In genomic region chr12:5827591-5827990, GRCh38 we compare ENCODE assay signal across 18 cellular contexts.
DNase-seq lines count a peak whose midpoint lies in the region; ATAC-seq lines count a peak whose summit lies in the region.
"Had no signal": no experiment of that assay in that cellular context is flagged by ENCODE, and none has a peak within 500 bp of the region (broad histone marks: within the 10 kb centered on the region; RNA-seq: fewer than 3 reads in every experiment).

No MANE protein-coding gene starts in this region.

- H3K27me3 Mint-ChIP-seq in CD4-positive, alpha-beta memory T cell = peaks cover 0 to 2% of the 10 kb centered on the region in 2 donors

- H3K79me2 ChIP-seq in mesendoderm (ENCODE audit: control insufficient read depth, insufficient read depth, low read length) = no peaks in the 10 kb centered on the region

- peak in 1 of 3 donors; percentile 54 for DNase-seq in right cardiac atrium
- no peak for DNase-seq in cardiac septum (ENCODE audit: low spot score)
- peak; percentile 29 for DNase-seq in mesendoderm
- no peak for DNase-seq in activated CD4-positive, CD25-positive, alpha-beta regulatory T cell (lab: John Stamatoyannopoulos, UW)
- DNase-seq in CD4-positive, alpha-beta memory T cell = no peak
- no peak for DNase-seq in NCI-H1436 treated with DMSO at 0.1 percent for 48 hours (lab: John Stamatoyannopoulos, UW)
- no peak for DNase-seq in NCI-H82 treated with DMSO at 0.1 percent for 48 hours (lab: John Stamatoyannopoulos, UW; ENCODE audit: unreplicated experiment)
- DNase-seq: Calu3; CD8-positive, alpha-beta T cell; DMS79; NCI-H1092 treated with DMSO at 0.1 percent for 48 hours; NCI-H2081; NCI-H446 treated with DMSO at 0.1 percent for 48 hours; OCI-M1; Right ventricle myocardium superior had no signal

- no peak overlapping the region for H4K8ac ChIP-seq in mesendoderm (ENCODE audit: low read depth, low read length)

- no peak overlapping the region for H3K23ac ChIP-seq in mesendoderm (ENCODE audit: low read length)

- H3K18ac ChIP-seq in mesendoderm (ENCODE audit: low read length) = no peak overlapping the region

- H3K4me3 Mint-ChIP-seq in CD4-positive, alpha-beta memory T cell = no peak overlapping the region
- H3K4me3 Mint-ChIP-seq: CD8-positive, alpha-beta T cell had no signal

- peak; percentile 11 to 20 for ATAC-seq in right cardiac atrium
- ATAC-seq: CD8-positive, alpha-beta T cell; K562 had no signal

- H2BK120ac ChIP-seq in mesendoderm (ENCODE audit: low read depth, low read length) = no peak overlapping the region

- no peak overlapping the region for H3K9ac ChIP-seq in duodenal mucosa (ENCODE audit: low read depth in 1 of 2, low read length in 2 of 2)
- H3K9ac ChIP-seq in mesendoderm (ENCODE audit: low read length) = no peak overlapping the region
- H3K9ac ChIP-seq: BLaER1 had no signal

- no peak overlapping the region for H2BK15ac ChIP-seq in mesendoderm (replicated peaks; ENCODE audit: low read depth)

- H3K4me1 ChIP-seq in right cardiac atrium (ENCODE audit: control insufficient read depth, insufficient read depth, low read length) = no peaks in the 10 kb centered on the region
- no peaks in the 10 kb centered on the region for H3K4me1 ChIP-seq in duodenal mucosa (ENCODE audit: control insufficient read depth in 1 of 2, insufficient read depth in 2 of 2, low read length in 2 of 2)
- H3K4me1 ChIP-seq in mesendoderm (ENCODE audit: control insufficient read depth, low read depth, low read length) = no peaks in the 10 kb centered on the region
- no peaks in the 10 kb centered on the region for H3K4me1 ChIP-seq in CD4-positive, alpha-beta memory T cell (ENCODE audit: insufficient read depth, low read length)
- H3K4me1 ChIP-seq: BLaER1 had no signal

- no peaks in the 10 kb centered on the region for H3K4me1 Mint-ChIP-seq in CD4-positive, alpha-beta memory T cell

- H3K36me3 Mint-ChIP-seq in CD4-positive, alpha-beta memory T cell = no peaks in the 10 kb centered on the region
- H3K36me3 Mint-ChIP-seq: CD8-positive, alpha-beta T cell had no signal

- peaks cover 0 to 14% (median 7%) of the 10 kb centered on the region in 8 donors for H3K9me3 Mint-ChIP-seq in CD4-positive, alpha-beta memory T cell

- intact Hi-C loops in right cardiac atrium (cut with DNase I) (no loop called here), cardiac septum (cut with DNase I) (no loop called here)
- intact Hi-C loops in CD4-positive, alpha-beta memory T cell (cut with micrococcal nuclease) = no loop called here

- H3K4me3 ChIP-seq in right cardiac atrium (ENCODE audit: low read length) (no peak overlapping the region), duodenal mucosa (ENCODE audit: low read depth in 1 of 2, low read length in 2 of 2) (peak overlapping the region; percentile 8 to 33), mesendoderm (ENCODE audit: low read length) (no peak overlapping the region)
- H3K4me3 ChIP-seq in CD4-positive, alpha-beta memory T cell (ENCODE audit: low read length in 2 of 2) = no peak overlapping the region
- H3K4me3 ChIP-seq: BLaER1, K562 had no signal

- no peak overlapping the region for H3K4ac ChIP-seq in mesendoderm (ENCODE audit: low read depth, low read length)

- no peak overlapping the region for H3K4me2 ChIP-seq in mesendoderm (ENCODE audit: low read length)
- H3K4me2 ChIP-seq: BLaER1 had no signal

- no peak overlapping the region for H2AK5ac ChIP-seq in mesendoderm (ENCODE audit: low read length)

- no peak overlapping the region for H3K27ac Mint-ChIP-seq in CD4-positive, alpha-beta memory T cell
- H3K27ac Mint-ChIP-seq: CD8-positive, alpha-beta T cell had no signal

- H3K79me1 ChIP-seq in mesendoderm (ENCODE audit: low read length) = no peaks in the 10 kb centered on the region

- H3K56ac ChIP-seq in mesendoderm (ENCODE audit: low read length) = no peak overlapping the region

- H2BK5ac ChIP-seq in mesendoderm (ENCODE audit: low read length) = no peak overlapping the region

- H3K27me3 ChIP-seq in right cardiac atrium (ENCODE audit: control insufficient read depth, insufficient read depth) (no peaks in the 10 kb centered on the region), duodenal mucosa (ENCODE audit: control insufficient read depth in 1 of 2, insufficient read depth in 2 of 2, low read length in 2 of 2) (peaks cover 0 to 8% of the 10 kb centered on the region in 2 donors), mesendoderm (ENCODE audit: insufficient read depth, low read length, poor library complexity) (no peaks in the 10 kb centered on the region)
- H3K27me3 ChIP-seq in CD4-positive, alpha-beta memory T cell (ENCODE audit: insufficient read depth, low read length) = no peaks in the 10 kb centered on the region
- H3K27me3 ChIP-seq: BLaER1 had no signal

- H3K27ac ChIP-seq in right cardiac atrium (ENCODE audit: low read length) = no peak overlapping the region
- H3K27ac ChIP-seq in duodenal mucosa (ENCODE audit: low read depth, low read length) = no peak overlapping the region
- no peak overlapping the region for H3K27ac ChIP-seq in mesendoderm (ENCODE audit: low read depth, low read length)
- H3K27ac ChIP-seq in CD4-positive, alpha-beta memory T cell (ENCODE audit: low read depth, low read length) = no peak overlapping the region
- H3K27ac ChIP-seq: BLaER1 had no signal

- H3K36me3 ChIP-seq in duodenal mucosa (ENCODE audit: control insufficient read depth in 1 of 2, insufficient read depth in 2 of 2, low read length in 2 of 2) (no peaks in the 10 kb centered on the region), mesendoderm (ENCODE audit: control insufficient read depth, insufficient read depth, low read length) (no peaks in the 10 kb centered on the region)
- no peaks in the 10 kb centered on the region for H3K36me3 ChIP-seq in CD4-positive, alpha-beta memory T cell (ENCODE audit: insufficient read depth, low read length)

- no peak overlapping the region for H4K5ac ChIP-seq in mesendoderm (ENCODE audit: low read length)

- whole genome bisulfite sequencing in right cardiac atrium = 58% methylated on average over 22 of the region's 22 CpGs
- WGBS in mesendoderm (ENCODE audit: extremely low coverage, insufficient coverage, low lambda C conversion rate) = no CpG with 5 or more reads among the region's 22 CpGs

- H3K9me3 ChIP-seq in right cardiac atrium (ENCODE audit: control insufficient read depth, low read length) = no peaks in the 10 kb centered on the region
- peaks cover 0 to 3% of the 10 kb centered on the region in 2 donors for H3K9me3 ChIP-seq in duodenal mucosa (ENCODE audit: control insufficient read depth in 1 of 2, low read length in 2 of 2)
- no peaks in the 10 kb centered on the region for H3K9me3 ChIP-seq in CD4-positive, alpha-beta memory T cell (ENCODE audit: control insufficient read depth in 1 of 2, low read length in 2 of 2)

- CTCF ChIA-PET in CD4-positive, alpha-beta memory T cell (lab: Charles Lee; ENCODE audit: partially characterized antibody) = no interaction called here

- POLR2A ChIA-PET in CD4-positive, alpha-beta memory T cell (lab: Charles Lee; ENCODE audit: partially characterized antibody) = no interaction called here

Comparison
In these comparisons a context has a peak if more than half of its experiments do, and no peak if none do; other contexts are left out.
1. H3K4me3 ChIP-seq: peak in duodenal mucosa (2 of 2); none in right cardiac atrium (single experiment), mesendoderm (single experiment) and CD4-positive, alpha-beta memory T cell (0 of 2).